In the genomic region with DNA sequence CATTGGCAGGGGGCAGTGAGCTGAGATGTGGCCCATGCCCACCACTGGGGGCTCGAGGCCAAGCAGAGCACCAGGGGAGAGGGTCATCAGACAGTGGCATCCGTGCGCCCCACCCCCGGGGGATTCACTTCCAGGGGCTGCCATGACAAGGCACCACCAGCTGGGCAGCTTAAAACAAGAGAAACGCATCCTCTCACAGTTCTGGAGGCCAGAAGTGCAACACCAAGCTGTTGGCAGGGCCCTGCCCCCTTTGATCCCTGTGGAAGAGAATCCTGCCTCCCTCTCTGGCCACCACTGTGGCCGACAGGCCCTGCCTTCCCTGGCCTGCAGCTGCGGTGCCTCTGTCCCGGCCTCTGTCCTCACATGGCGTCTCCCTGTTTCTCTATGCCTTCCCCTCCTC, we compare ENCODE assay signal across 20 cellular contexts.
DNase-seq lines count a peak whose midpoint lies in the region; ATAC-seq and TF ChIP-seq lines count a peak whose summit lies in the region.
"Had no signal": no experiment of that assay in that cellular context is flagged by ENCODE, and none has a peak within 500 bp of the region (broad histone marks: within the 10 kb centered on the region; RNA-seq: fewer than 3 reads in every experiment).

No MANE protein-coding gene starts in this region.

- WGBS in neuronal stem cell (ENCODE audit: extremely low coverage in 2 of 2, insufficient read length in 2 of 2, insufficient replicate concordance in 1 of 2), 2 donors: no CpG with 5 or more reads among the region's 9 CpGs

- H2BK5ac ChIP-seq in neuronal stem cell (ENCODE audit: low read length): no peak overlapping the region

- peak; percentile 50 for DNase-seq in Right ventricle myocardium inferior (ENCODE audit: missing footprints)
- no peak for DNase-seq in right atrium auricular region (ENCODE audit: low spot score)
- DNase-seq in endothelial cell (ENCODE audit: low spot score): no peak
- no peak for DNase-seq in neuronal stem cell (ENCODE audit: low spot score)
- DNase-seq in COLO829 (ENCODE audit: low spot score): no peak
- no peak for DNase-seq in NCI-H446 (lab: John Stamatoyannopoulos, UW)
- DNase-seq in NCI-H345 (lab: John Stamatoyannopoulos, UW): no peak
- DNase-seq in RKO (ENCODE audit: low spot score): no peak
- DNase-seq: activated CD4-positive, alpha-beta T cell treated with anti-CD3 and anti-CD28 coated beads for 36 hours; mesendoderm; MV-4-11; naive thymus-derived CD8-positive, alpha-beta T cell; NCI-H1694; OCI-M1; stimulated activated CD4-positive, alpha-beta T cell treated with anti-CD3 and anti-CD28 coated beads, Interleukin-4, amount 100 ng/mL, for 1 hour had no signal

- H2AK5ac ChIP-seq in neuronal stem cell (ENCODE audit: low read depth, low read length): no peak overlapping the region

- ATAC-seq in Right ventricle myocardium inferior: no peak
- ATAC-seq: activated CD4-positive, alpha-beta T cell treated with anti-CD3 and anti-CD28 coated beads for 36 hours; naive thymus-derived CD8-positive, alpha-beta T cell had no signal

- peak overlapping the region; percentile 40 for H3K27ac Mint-ChIP-seq in endothelial cell (ENCODE audit: unreplicated experiment)
- H3K27ac Mint-ChIP-seq: activated CD4-positive, alpha-beta T cell treated with anti-CD3 and anti-CD28 coated beads for 36 hours; activated naive CD8-positive, alpha-beta T cell; activated T-helper 2 cell treated with anti-CD3 and anti-CD28 coated beads, Interferon-gamma antibody, Interleukin-2, Interleukin-4, amounts not matched to agents 10 μg/mL and 5 μg/mL and 100 μg/mL, durations not matched to agents 14 hours and 24 hours and 36 hours had no signal

- no peaks in the 10 kb centered on the region for H3K36me3 Mint-ChIP-seq in endothelial cell (ENCODE audit: low read depth, unreplicated experiment)
- H3K36me3 Mint-ChIP-seq: activated naive CD8-positive, alpha-beta T cell; naive thymus-derived CD8-positive, alpha-beta T cell had no signal

- H3K36me3 ChIP-seq in right atrium auricular region: no peaks in the 10 kb centered on the region
- no peaks in the 10 kb centered on the region for H3K36me3 ChIP-seq in neuronal stem cell (replicated peaks in 1 of 2; ENCODE audit: control insufficient read depth in 2 of 2, insufficient read depth in 2 of 2, low read length in 2 of 2)
- H3K36me3 ChIP-seq: spleen, tibial artery had no signal

- H3K14ac ChIP-seq in neuronal stem cell (ENCODE audit: low read length): no peak overlapping the region

- H3K27ac ChIP-seq in right atrium auricular region: peak overlapping the region in 1 of 2 donors; percentile 4
- no peak overlapping the region for H3K27ac ChIP-seq in neuronal stem cell (replicated peaks; ENCODE audit: low read length)
- H3K27ac ChIP-seq: tibial artery had no signal

- H3K27me3 Mint-ChIP-seq in endothelial cell (ENCODE audit: unreplicated experiment): peaks cover 4% of the 10 kb centered on the region
- H3K27me3 Mint-ChIP-seq: activated CD4-positive, alpha-beta T cell treated with anti-CD3 and anti-CD28 coated beads for 36 hours; activated naive CD8-positive, alpha-beta T cell had no signal

- H4K8ac ChIP-seq in neuronal stem cell (ENCODE audit: low read depth, low read length): no peak overlapping the region

- no peaks in the 10 kb centered on the region for H3K79me1 ChIP-seq in neuronal stem cell (ENCODE audit: low read depth, low read length)

- H3K4me3 ChIP-seq in right atrium auricular region: no peak overlapping the region
- no peak overlapping the region for H3K4me3 ChIP-seq in neuronal stem cell (ENCODE audit: low read length in 2 of 2)
- H3K4me3 ChIP-seq: spleen, tibial artery had no signal

- peak overlapping the region; percentile 89 for H3K18ac ChIP-seq in neuronal stem cell (ENCODE audit: low read length)

- H2BK15ac ChIP-seq in neuronal stem cell (ENCODE audit: low read length): peak overlapping the region; percentile 54

- no peak overlapping the region for H3K9ac ChIP-seq in neuronal stem cell (ENCODE audit: low read depth, low read length, poor library complexity)

- no peak overlapping the region for H3K4me2 ChIP-seq in neuronal stem cell (ENCODE audit: insufficient read depth, low read length, poor library complexity, severe bottlenecking)

- peak overlapping the region; percentile 26 for H4K91ac ChIP-seq in neuronal stem cell (ENCODE audit: low read depth, low read length, poor library complexity)

- TF ChIP-seq CTCF in right atrium auricular region (IDR thresholded peaks at IDR 0.05) (no peak), endothelial cell (IDR thresholded peaks at IDR 0.05; ENCODE audit: unreplicated experiment) (no peak)

- no peak overlapping the region for H3K23ac ChIP-seq in neuronal stem cell (ENCODE audit: low read depth, low read length, poor library complexity)

- H3K9me3 ChIP-seq in right atrium auricular region (no peaks in the 10 kb centered on the region), neuronal stem cell (replicated peaks in 1 of 2; ENCODE audit: control insufficient read depth in 2 of 2, insufficient read depth in 1 of 2, low read depth in 1 of 2, low read length in 2 of 2) (no peaks in the 10 kb centered on the region)
- H3K9me3 ChIP-seq: spleen, tibial artery had no signal

- H2BK12ac ChIP-seq in neuronal stem cell (ENCODE audit: low read length): no peak overlapping the region

- H3K4ac ChIP-seq in neuronal stem cell (ENCODE audit: low read length): no peak overlapping the region

- H2BK120ac ChIP-seq in neuronal stem cell (ENCODE audit: low read depth, low read length): no peak overlapping the region

- H2AFZ ChIP-seq in neuronal stem cell (ENCODE audit: low read length): peak overlapping the region; percentile 71

- no peak overlapping the region for H3K4me3 Mint-ChIP-seq in endothelial cell (ENCODE audit: unreplicated experiment)
- H3K4me3 Mint-ChIP-seq: activated CD4-positive, alpha-beta T cell treated with anti-CD3 and anti-CD28 coated beads for 36 hours; activated naive CD8-positive, alpha-beta T cell; naive thymus-derived CD8-positive, alpha-beta T cell; stimulated activated naive CD8-positive, alpha-beta T cell treated with anti-CD3 and anti-CD28 coated beads, Interleukin-15, Interleukin-2, amounts not matched to agents 100 ng/mL and 50 ng/mL, for 24 hours had no signal

- H3K4me1 Mint-ChIP-seq in endothelial cell (ENCODE audit: unreplicated experiment): peaks cover 54% of the 10 kb centered on the region

- H3K4me1 ChIP-seq in right atrium auricular region (peaks cover 0 to 43% of the 10 kb centered on the region in 2 donors), neuronal stem cell (ENCODE audit: control insufficient read depth in 2 of 2, insufficient read depth in 1 of 2, low read depth in 1 of 2, low read length in 2 of 2) (peaks cover 4 to 15% of the 10 kb centered on the region in 2 donors)

- H3K9me3 Mint-ChIP-seq in endothelial cell (ENCODE audit: unreplicated experiment): no peaks in the 10 kb centered on the region
- H3K9me3 Mint-ChIP-seq: activated T-helper 2 cell treated with anti-CD3 and anti-CD28 coated beads, Interferon-gamma antibody, Interleukin-2, Interleukin-4, amounts not matched to agents 10 μg/mL and 5 μg/mL and 100 μg/mL, durations not matched to agents 14 hours and 24 hours and 36 hours; naive thymus-derived CD8-positive, alpha-beta T cell; stimulated activated naive CD8-positive, alpha-beta T cell treated with anti-CD3 and anti-CD28 coated beads, Interleukin-15, Interleukin-2, amounts not matched to agents 100 ng/mL and 50 ng/mL, for 24 hours had no signal

- H3K27me3 ChIP-seq in right atrium auricular region (no peaks in the 10 kb centered on the region), neuronal stem cell (ENCODE audit: control insufficient read depth in 3 of 3, insufficient read depth in 3 of 3, low read depth in 1 of 3, low read length in 3 of 3) (peaks cover 0 to 6% (median 0%) of the 10 kb centered on the region in 3 experiments)
- H3K27me3 ChIP-seq: tibial artery had no signal

- intact Hi-C loops in Right ventricle myocardium inferior (cut with DNase I): loop anchor here (10.0 kb wide), 1 partner anchor 359 kb away; no protein-coding TSS in a partner anchor
